In genomic region chr22:35739642-35740041, GRCh38 we compare ENCODE assay signal across 2 cellular contexts.
TF ChIP-seq lines count a peak whose summit lies in the region.

No MANE protein-coding gene starts in this region.

TF ChIP-seq in A549, 52 proteins besides CTCF, POLR2A, EP300 and RAD21 (continued from another document):
- TF ChIP-seq REST (IDR thresholded peaks at IDR 0.05) (no peak), HES2 (IDR thresholded peaks at IDR 0.05) (no peak)

TF ChIP-seq in K562, 482 proteins besides CTCF, POLR2A, EP300 and RAD21 (continued from another document):
- no peak for TF ChIP-seq ZNF212 (CRISPR knock-in tag; IDR thresholded peaks at IDR 0.05)
- TF ChIP-seq NR2C1 (IDR thresholded peaks at IDR 0.05), result no peak
- no peak for TF ChIP-seq NR2C1 (tag; IDR thresholded peaks at IDR 0.05)
- TF ChIP-seq FOXJ2 (tag; IDR thresholded peaks at IDR 0.05), result no peak
- TF ChIP-seq SOX6 (IDR thresholded peaks at IDR 0.05), result no peak
